ENCODE assay signal across 8 cellular contexts in genomic region chr22:46619830-46620501, GRCh38. TPM values are rescaled to one million over a fixed set of nuclear protein-coding genes. Genes with fewer than 3 reads are reported as not detected.
DNase-seq lines count a peak whose midpoint lies in the region; ATAC-seq and TF ChIP-seq lines count a peak whose summit lies in the region.

Gene GRAMD4, plus strand, starts transcription at chr22:46620386. Its CDS starts 6,414 bp downstream, at chr22:46626800.

- no peaks in the 10 kb centered on the region for H3K27me3 ChIP-seq in uterus

- H3K4me1 ChIP-seq in uterus = no peaks in the 10 kb centered on the region

- H3K27ac ChIP-seq in caudate nucleus (ENCODE audit: low read depth, low read length) = peak within 1 kb of the TSS; percentile 67
- peak within 1 kb of the TSS; percentile 39 to 52 for H3K27ac ChIP-seq in uterus

- no peaks in the 10 kb centered on the region for H3K36me3 ChIP-seq in uterus

- DNase-seq in AML-193 (lab: John Stamatoyannopoulos, UW) (peak; percentile 72 to 76), NB4 (ENCODE audit: low read depth) (peak; percentile 58), caudate nucleus (lab: John Stamatoyannopoulos, UW) (peak in 54 of 61 donors; percentile 4 to 86 (median 49)), medulla oblongata (ENCODE audit: extremely low spot score) (peak; percentile 92), uterus (peak in 1 of 2 donors; percentile 44), HuH-7.5 (ENCODE audit: low spot score) (no peak)
- no peak for DNase-seq in activated T-cell treated with anti-CD3 and anti-CD28 coated beads, Interleukin-2, amount 50 U/mL, for 48 hours

- ATAC-seq in HG02885 (IDR thresholded peaks at IDR 0.05; ENCODE audit: poor library complexity, unreplicated experiment) = no peak

- TF ChIP-seq POLR2A in NB4 (IDR thresholded peaks at IDR 0.05; ENCODE audit: extremely low read depth, insufficient read length) = no peak
- TF ChIP-seq POLR2A in uterus (IDR thresholded peaks at IDR 0.05) = no peak

- no peaks in the 10 kb centered on the region for H3K9me3 ChIP-seq in uterus

- TF ChIP-seq CTCF in NB4 (IDR thresholded peaks at IDR 0.05; ENCODE audit: low read depth, low read length) = no peak
- no peak for TF ChIP-seq CTCF in uterus (IDR thresholded peaks at IDR 0.05)

- intact Hi-C loops in uterus (cut with DNase I; ENCODE audit: low total_unique reads) = no loop called here

- no peak within 1 kb of the TSS for H3K4me3 ChIP-seq in NB4 (ENCODE audit: low read depth, low read length)
- H3K4me3 ChIP-seq in uterus = no peak within 1 kb of the TSS

RNA-seq across cellular contexts. Expression of gene GRAMD4, which starts in this region (rescaled TPM):
- 10 to 100 TPM in 3 of 4 donors, 1 to 10 TPM in 1; 5.6 to 37.0 (median 15.2) TPM for total RNA-seq in uterus

Comparison
In these comparisons a context has a peak if more than half of its experiments do, and no peak if none do; other contexts are left out.
1. DNase-seq: peak in AML-193 (2 of 2), NB4 (single experiment), caudate nucleus (54 of 61) and medulla oblongata (single experiment); none in HuH-7.5 (single experiment) and activated T-cell treated with anti-CD3 and anti-CD28 coated beads, Interleukin-2, amount 50 U/mL, for 48 hours (0 of 2).